Comparison of ENCODE assay signal across 16 cellular contexts in the genomic region with DNA sequence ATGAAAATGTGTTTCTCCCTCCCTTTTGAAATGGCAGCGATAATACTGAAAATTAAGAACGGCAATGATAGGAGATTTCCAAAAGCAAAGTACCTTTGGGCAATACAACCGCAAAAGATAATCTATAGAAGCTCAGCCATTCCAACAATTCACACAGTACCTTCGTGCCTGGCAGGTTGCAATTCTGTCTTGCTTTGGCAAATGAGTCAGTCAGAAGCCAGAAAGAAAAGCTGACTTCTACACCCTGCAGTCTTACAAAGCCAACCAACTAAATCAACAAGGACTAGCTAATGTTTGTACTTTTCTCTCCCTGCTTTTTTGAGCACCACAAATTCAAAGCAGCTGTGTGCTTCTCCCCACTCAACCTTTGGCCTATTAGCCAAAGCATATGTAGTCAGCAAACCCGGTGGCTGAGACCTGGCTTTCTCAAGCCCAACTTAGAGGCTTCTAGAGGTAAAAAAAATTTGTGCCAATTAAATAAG. TPM values are rescaled to one million over a fixed set of nuclear protein-coding genes. Genes with fewer than 3 reads are reported as not detected.
DNase-seq lines count a peak whose midpoint lies in the region; ATAC-seq, FAIRE-seq and TF ChIP-seq lines count a peak whose summit lies in the region.
"Had no signal": no experiment of that assay in that cellular context is flagged by ENCODE, and none has a peak within 500 bp of the region (broad histone marks: within the 10 kb centered on the region; RNA-seq: fewer than 3 reads in every experiment).

No MANE protein-coding gene starts in this region.

- no peaks in the 10 kb centered on the region for H4K20me1 ChIP-seq in HepG2 (ENCODE audit: insufficient read depth, low read length)

- H3K9ac ChIP-seq in HepG2 (ENCODE audit: insufficient read depth, low read depth, low read length) = peak overlapping the region; percentile 27

- H2AFZ ChIP-seq in HepG2 (ENCODE audit: low read length) = no peak overlapping the region

- TF ChIP-seq RAD21 in HepG2 (CRISPR knock-in tag; IDR thresholded peaks at IDR 0.05) = peak; percentile 31; the same call in 1 of the 2 replicates

- TF ChIP-seq CTCF in Caco-2 (IDR thresholded peaks at IDR 0.05; ENCODE audit: insufficient read depth in 1 of 2, low read depth in 1 of 2, low read length in 1 of 2, severe bottlenecking in 1 of 2, unreplicated experiment in 1 of 2) = no peak
- TF ChIP-seq CTCF in astrocyte of the spinal cord (IDR thresholded peaks at IDR 0.05; ENCODE audit: low read depth, low read length) = no peak
- peak; percentile 28 for TF ChIP-seq CTCF in HepG2 (CRISPR knock-in tag; IDR thresholded peaks at IDR 0.05)

- peak overlapping the region; percentile 63 for H3K4me2 ChIP-seq in HepG2 (ENCODE audit: low read depth, low read length)

- peaks cover 8% of the 10 kb centered on the region for H3K4me1 Mint-ChIP-seq in Caco-2 (ENCODE audit: low read depth, unreplicated experiment)

- POLR2A ChIA-PET in Caco-2 (lab: Charles Lee) = interaction anchor here (1.4 kb wide), 1 partner anchor 26 kb away, joined by 5 read pairs; a partner anchor contains a TSS
- POLR2A ChIA-PET in HepG2 (lab: Yijun Ruan, JAX) = interaction anchor here (1.2 to 2.0 kb wide), 6 partner anchors 21 to 82 kb away, joined by 5 to 61 read pairs (median 8); a partner anchor contains a TSS

- no peak overlapping the region for H3K4me3 ChIP-seq in Caco-2 (ENCODE audit: low read depth, low read length)
- no peak overlapping the region for H3K4me3 ChIP-seq in astrocyte of the spinal cord (ENCODE audit: low read depth, low read length)
- H3K4me3 ChIP-seq in HepG2 (replicated peaks in 1 of 3; ENCODE audit: insufficient read depth in 1 of 3, low read depth in 2 of 3, low read length in 3 of 3) = peak overlapping the region in 2 of 3 experiments; percentile 3 to 6; a peak in 1 of 6 replicates
- H3K4me3 ChIP-seq: lower lobe of right lung, skin epidermis, suprapubic skin had no signal

- in situ Hi-C loops in astrocyte of the spinal cord (cut with HindIII; ENCODE audit: low sequenced_read_pairs) = no loop called here
- in situ Hi-C loops in HepG2 (cut with HindIII; ENCODE audit: extremely low pct_ligation_motif_present, low pct_unique_long_range_greater_than_20kb) = no loop called here

- ATAC-seq in HepG2 (peak; percentile 75), GM21526 (IDR thresholded peaks at IDR 0.05; ENCODE audit: low FRiP score, unreplicated experiment) (no peak), GM18517 (IDR thresholded peaks at IDR 0.05; ENCODE audit: unreplicated experiment) (no peak)
- ATAC-seq: lower lobe of right lung had no signal

- 7% methylated on average over 5 of the region's 5 CpGs for WGBS in HepG2 (ENCODE audit: low lambda C conversion rate)

- no peaks in the 10 kb centered on the region for H3K27me3 Mint-ChIP-seq in Caco-2 (ENCODE audit: insufficient read depth, unreplicated experiment)
- H3K27me3 Mint-ChIP-seq: brain had no signal

- BruUV-seq in Caco-2 (replicated peaks; lab: Mats Ljungman, UMichigan) (no TSS peak), HepG2 (replicated peaks; lab: Mats Ljungman, UMichigan) (no TSS peak)

- H3K9me3 ChIP-seq in Caco-2 (no peaks in the 10 kb centered on the region), HepG2 (ENCODE audit: low read length) (no peaks in the 10 kb centered on the region)
- H3K9me3 ChIP-seq: lower lobe of right lung, suprapubic skin had no signal

- peaks cover 5% of the 10 kb centered on the region; the same call in 1 of the 2 replicates for H3K4me1 ChIP-seq in Caco-2
- H3K4me1 ChIP-seq in HepG2 (ENCODE audit: insufficient read depth, low read length) = peaks cover 81% of the 10 kb centered on the region
- H3K4me1 ChIP-seq: lower lobe of right lung, suprapubic skin had no signal

- H3K27ac Mint-ChIP-seq in Caco-2 (ENCODE audit: unreplicated experiment) = peak overlapping the region; percentile 13

- H3K79me2 ChIP-seq in HepG2 (ENCODE audit: insufficient read depth, low read length) = no peaks in the 10 kb centered on the region

- CTCF ChIA-PET in Caco-2 (lab: Charles Lee) (interaction anchor here (0.6 kb wide), 1 partner anchor 82 kb away, joined by 5 read pairs; no protein-coding TSS in a partner anchor), HepG2 (lab: Yijun Ruan, JAX; ENCODE audit: low intra/inter-chr PET ratio, low total read pairs) (interaction anchor here (1.3 kb wide), 1 partner anchor 30 kb away, joined by 6 read pairs; no protein-coding TSS in a partner anchor)

- TF ChIP-seq EP300 in HepG2 (IDR thresholded peaks at IDR 0.05; ENCODE audit: low read depth in 2 of 2, low read length in 2 of 2) (peak in 1 of 2 experiments; percentile 84; a peak in 2 of 4 replicates), HepG2 (CRISPR knock-in tag; IDR thresholded peaks at IDR 0.05; ENCODE audit: borderline replicate concordance) (peak; percentile 54; the same call in 1 of the 2 replicates)

- no peak for DNase-seq in Caco-2
- DNase-seq in M059J (ENCODE audit: low read depth) = peak; percentile 9
- peak; percentile 81 for DNase-seq in astrocyte of the spinal cord (ENCODE audit: low read depth, low spot score)
- peak; percentile 94 for DNase-seq in HepG2 (ENCODE audit: low spot score)
- DNase-seq in 8988T = no peak
- no peak for DNase-seq in stimulated activated CD8-positive, alpha-beta memory T cell treated with anti-CD3 and anti-CD28 coated beads, Interleukin-4, amount 100 ng/mL, for 48 hours
- DNase-seq: activated CD4-positive, alpha-beta T cell treated with anti-CD3 and anti-CD28 coated beads, Interleukin-2, amount 50 U/mL, for 4 hours; hippocampal formation; lower lobe of right lung; NCI-H446 treated with DMSO at 0.1 percent for 48 hours had no signal

- H3K27ac ChIP-seq in HepG2 (ENCODE audit: extremely low read length, insufficient read depth, low read length) = peak overlapping the region; percentile 62
- H3K27ac ChIP-seq: lower lobe of right lung, skin epidermis, suprapubic skin had no signal

- H3K36me3 ChIP-seq in Caco-2 (ENCODE audit: control insufficient read depth, insufficient read depth, low read length) = no peaks in the 10 kb centered on the region
- no peaks in the 10 kb centered on the region for H3K36me3 ChIP-seq in HepG2 (replicated peaks in 1 of 2; ENCODE audit: control insufficient read depth in 1 of 2, insufficient read depth in 2 of 2, low read length in 2 of 2)
- H3K36me3 ChIP-seq: lower lobe of right lung, suprapubic skin had no signal

- 0 out of 4 replicates have a peak, but pooled peaks of 1 of the 2 experiments have one; percentile 14 for TF ChIP-seq POLR2A in HepG2 (IDR thresholded peaks at IDR 0.05; ENCODE audit: insufficient read depth in 1 of 2, low read depth in 2 of 2, low read length in 2 of 2)

- H3K36me3 Mint-ChIP-seq in Caco-2 (ENCODE audit: insufficient read depth, unreplicated experiment) = no peaks in the 10 kb centered on the region
- H3K36me3 Mint-ChIP-seq: brain had no signal

- intact Hi-C loops in Caco-2 (cut with micrococcal nuclease; ENCODE audit: unreplicated experiment) = loop anchor here (1.0 kb wide), 1 partner anchor 29 kb away; no protein-coding TSS in a partner anchor
- intact Hi-C loops in HepG2 (cut with micrococcal nuclease; ENCODE audit: unreplicated experiment) = loop anchor here (1.0 kb wide), 2 partner anchors 22 to 29 kb away; no protein-coding TSS in a partner anchor

- FAIRE-seq in HepG2 (lab: Jason Lieb, UNC) = peak; percentile 97
- FAIRE-seq: D721Med had no signal

- H3K4me3 Mint-ChIP-seq in Caco-2 (ENCODE audit: unreplicated experiment) = no peak overlapping the region
- H3K4me3 Mint-ChIP-seq: brain had no signal

- H3K27me3 ChIP-seq in Caco-2 (replicated peaks; ENCODE audit: control insufficient read depth, insufficient read depth, low read length) (no peaks in the 10 kb centered on the region), HepG2 (ENCODE audit: control insufficient read depth in 1 of 2, insufficient read depth in 2 of 2, low read length in 2 of 2) (no peaks in the 10 kb centered on the region)
- H3K27me3 ChIP-seq: suprapubic skin had no signal

- no peaks in the 10 kb centered on the region for H3K9me3 Mint-ChIP-seq in Caco-2 (ENCODE audit: unreplicated experiment)

RNA-seq across cellular contexts. Expression of a gene that starts 25.7 kb away (rescaled TPM):
- total RNA-seq in Caco-2 (2022) = 90.9 and 101 TPM in 2 replicates
- 95.4 and 167 TPM in 2 replicates for total RNA-seq in M059J (2014; rRNA removed; shearing (Covaris generic))
- total RNA-seq in HepG2 (2016; rRNA removed; fragmentation: Illumina TruSeq; extraction: Trizol) = 214 and 258 TPM in 2 replicates
- total RNA-seq in HepG2 (2016; cell fraction: cytosol; rRNA removed; fragmentation: Illumina TruSeq; extraction: Trizol; ENCODE audit: low read depth) = 123 and 125 TPM in 2 replicates
- total RNA-seq in HepG2 (2016; cell fraction: insoluble cytoplasmic fraction; rRNA removed; fragmentation: Illumina TruSeq; extraction: Trizol) = 231 and 299 TPM in 2 replicates
- 120 and 130 TPM in 2 replicates for total RNA-seq in HepG2 (2016; cell fraction: membrane; rRNA removed; fragmentation: Illumina TruSeq; extraction: Trizol)
- total RNA-seq in HepG2 (2016; cell fraction: nucleus; rRNA removed; fragmentation: Illumina TruSeq; extraction: Trizol) = 161 and 168 TPM in 2 replicates
- polyA plus RNA-seq in HepG2 (2011; rRNA removed) = 610 and 719 TPM in 2 replicates
- polyA plus RNA-seq in HepG2 (2011; cell fraction: cytosol; rRNA removed) = 553 and 655 TPM in 2 replicates
- polyA plus RNA-seq in HepG2 (2011; cell fraction: nucleus; rRNA removed) = 354 and 556 TPM in 2 replicates
- 144 and 150 TPM in 2 replicates for polyA plus RNA-seq in HepG2 (2012)
- 39.6 and 40.9 TPM in 2 replicates for polyA plus RNA-seq in HepG2 (2016; cell fraction: cytosol; fragmentation: Illumina TruSeq; extraction: Trizol; ENCODE audit: low read depth)
- polyA plus RNA-seq in HepG2 (2016; cell fraction: insoluble cytoplasmic fraction; fragmentation: Illumina TruSeq; extraction: Trizol; ENCODE audit: low read depth) = 355 and 371 TPM in 2 replicates
- 61.5 and 69.8 TPM in 2 replicates for polyA plus RNA-seq in HepG2 (2016; cell fraction: membrane; fragmentation: Illumina TruSeq; extraction: Trizol; ENCODE audit: low read depth)
- polyA plus RNA-seq in HepG2 (2016; cell fraction: nucleus; fragmentation: Illumina TruSeq; extraction: Trizol; ENCODE audit: insufficient read depth, low read depth) = 375 and 408 TPM in 2 replicates
- polyA minus RNA-seq in HepG2 (2011; rRNA and poly(A)+ RNA removed; ENCODE audit: low replicate concordance) = 143 and 451 TPM in 2 replicates
- 138 and 177 TPM in 2 replicates for polyA minus RNA-seq in HepG2 (2011; cell fraction: cytosol; rRNA and poly(A)+ RNA removed)
- 115 and 276 TPM in 2 replicates for polyA minus RNA-seq in HepG2 (2011; cell fraction: nucleus; rRNA and poly(A)+ RNA removed)

Comparison
In these comparisons a context has a peak if more than half of its experiments do, and no peak if none do; other contexts are left out.
1. DNase-seq: peak in M059J (single experiment), astrocyte of the spinal cord (single experiment) and HepG2 (single experiment); none in Caco-2 (0 of 2), 8988T (single experiment) and stimulated activated CD8-positive, alpha-beta memory T cell treated with anti-CD3 and anti-CD28 coated beads, Interleukin-4, amount 100 ng/mL, for 48 hours (single experiment).
2. H3K4me3 ChIP-seq: peak in HepG2 (2 of 3); none in Caco-2 (single experiment) and astrocyte of the spinal cord (single experiment).